21 cellular contexts compared by ENCODE assay signal in genomic region chr10:78936412-78937342, GRCh38.
A peak's percentile ranks its signal among the peaks of the same experiment; 100 is the strongest.
DNase-seq lines count a peak whose midpoint lies in the region; ATAC-seq and TF ChIP-seq lines count a peak whose summit lies in the region.
"Had no signal": no experiment of that assay in that cellular context is flagged by ENCODE, and none has a peak within 500 bp of the region (broad histone marks: within the 10 kb centered on the region; RNA-seq: fewer than 3 reads in every experiment).

No MANE protein-coding gene starts in this region.

- TF ChIP-seq CTCF in Peyer's patch (IDR thresholded peaks at IDR 0.05) (no peak), mucosa of descending colon (IDR thresholded peaks at IDR 0.05) (no peak), thyroid gland (IDR thresholded peaks at IDR 0.05) (no peak)

- no peaks in the 10 kb centered on the region for H3K36me3 ChIP-seq in Peyer's patch
- H3K36me3 ChIP-seq in esophagus (ENCODE audit: control insufficient read depth in 2 of 2, insufficient read depth in 2 of 2, low read length in 1 of 2): no peaks in the 10 kb centered on the region
- H3K36me3 ChIP-seq in mucosa of descending colon (ENCODE audit: low read depth): no peaks in the 10 kb centered on the region
- H3K36me3 ChIP-seq in thyroid gland: no peaks in the 10 kb centered on the region
- H3K36me3 ChIP-seq: brain microvascular endothelial cell had no signal

- TF ChIP-seq POLR2A in Peyer's patch (IDR thresholded peaks at IDR 0.05) (no peak), thyroid gland (IDR thresholded peaks at IDR 0.05) (no peak)

- WGBS in esophagus, 2 donors: 66 to 71% methylated on average over 13 of the region's 13 CpGs
- WGBS in thyroid gland, 2 donors: 69 to 79% methylated on average over 12 to 13 of the region's 13 CpGs

- no peaks in the 10 kb centered on the region for H3K27me3 ChIP-seq in Peyer's patch
- no peaks in the 10 kb centered on the region for H3K27me3 ChIP-seq in esophagus (ENCODE audit: control insufficient read depth in 1 of 2, insufficient read depth in 2 of 2, low read length in 2 of 2)
- no peaks in the 10 kb centered on the region for H3K27me3 ChIP-seq in thyroid gland
- H3K27me3 ChIP-seq: brain microvascular endothelial cell had no signal

- H3K27ac ChIP-seq in Peyer's patch (peak overlapping the region in 3 of 4 donors; percentile 25 to 57 (median 35)), esophagus (ENCODE audit: low read depth in 2 of 2, low read length in 1 of 2) (peak overlapping the region; percentile 51 to 93), thyroid gland (peak overlapping the region; percentile 72 to 83 (median 77))
- H3K27ac ChIP-seq: brain microvascular endothelial cell, C4-2B had no signal

- no peaks in the 10 kb centered on the region for H3K9me3 ChIP-seq in Peyer's patch
- H3K9me3 ChIP-seq in esophagus (ENCODE audit: control insufficient read depth in 2 of 2, insufficient read depth in 1 of 2, low read depth in 1 of 2, low read length in 1 of 2): no peaks in the 10 kb centered on the region
- no peaks in the 10 kb centered on the region for H3K9me3 ChIP-seq in mucosa of descending colon
- H3K9me3 ChIP-seq in thyroid gland: no peaks in the 10 kb centered on the region

- H3K4me3 ChIP-seq in Peyer's patch (no peak overlapping the region), esophagus (ENCODE audit: low read depth in 1 of 2, low read length in 2 of 2) (no peak overlapping the region), mucosa of descending colon (no peak overlapping the region), thyroid gland (replicated peaks in 1 of 3) (no peak overlapping the region)

- no peak for DNase-seq in Peyer's patch
- DNase-seq in mucosa of descending colon: peak in 1 of 3 donors; percentile 18
- peak; percentile 52 to 66 for DNase-seq in thyroid gland
- no peak for DNase-seq in activated CD4-positive, alpha-beta T cell treated with anti-CD3 and anti-CD28 coated beads, Interleukin-2, amount 50 U/mL, for 1 hour
- DNase-seq: activated CD8-positive, alpha-beta memory T cell treated with anti-CD3 and anti-CD28 coated beads for 24 hours; activated T-cell treated with anti-CD3 and anti-CD28 coated beads, Interleukin-2, amount 50 U/mL, for 1 hour; brain microvascular endothelial cell; effector CD4-positive, alpha-beta T cell; EL; NCI-H1694; NCI-H2227 treated with DMSO at 0.1 percent for 48 hours; retina; RPMI8226; stimulated activated CD4-positive, alpha-beta T cell treated with anti-CD3 and anti-CD28 coated beads, Interleukin-12 subunit alpha, Interleukin-12 subunit beta, amount 100 ng/mL, for 4 hours; stimulated activated CD4-positive, alpha-beta T cell treated with anti-CD3 and anti-CD28 coated beads, Interleukin-4, amount 100 ng/mL, for 4 hours; stimulated activated naive CD4-positive, alpha-beta T cell treated with Interleukin-2 at 50 U/mL for 16 hours had no signal

- intact Hi-C loops in mucosa of descending colon (cut with DNase I, micrococcal nuclease): no loop called here
- intact Hi-C loops in thyroid gland (cut with DNase I): no loop called here

- peaks cover 0 to 4% (median 0%) of the 10 kb centered on the region in 4 donors for H3K4me1 ChIP-seq in Peyer's patch
- peaks cover 5 to 18% of the 10 kb centered on the region in 2 donors for H3K4me1 ChIP-seq in esophagus (ENCODE audit: control insufficient read depth in 2 of 2, insufficient read depth in 2 of 2, low read length in 1 of 2)
- no peaks in the 10 kb centered on the region for H3K4me1 ChIP-seq in mucosa of descending colon (ENCODE audit: low read depth)
- peaks cover 21 to 40% of the 10 kb centered on the region in 2 donors for H3K4me1 ChIP-seq in thyroid gland

- ATAC-seq in mucosa of descending colon (peak; percentile 23), GM21576 (IDR thresholded peaks at IDR 0.05; ENCODE audit: unreplicated experiment) (no peak), HG03354 (IDR thresholded peaks at IDR 0.05; ENCODE audit: poor library complexity, severe bottlenecking, unreplicated experiment) (no peak), HG02763 (IDR thresholded peaks at IDR 0.05; ENCODE audit: unreplicated experiment) (no peak)

Comparison
In these comparisons a context has a peak if more than half of its experiments do, and no peak if none do; other contexts are left out.
1. DNase-seq: peak in thyroid gland (2 of 2); none in Peyer's patch (0 of 3) and activated CD4-positive, alpha-beta T cell treated with anti-CD3 and anti-CD28 coated beads, Interleukin-2, amount 50 U/mL, for 1 hour (single experiment).
2. Peak in every context shown above with its lines, with median percentiles within 50 percentile points of each other: H3K27ac ChIP-seq.